7 cellular contexts compared by ENCODE assay signal in genomic region chr1:31505884-31506497, GRCh38.
A peak's percentile ranks its signal among the peaks of the same experiment; 100 is the strongest.
DNase-seq lines count a peak whose midpoint lies in the region; ATAC-seq and TF ChIP-seq lines count a peak whose summit lies in the region.

No MANE protein-coding gene starts in this region.

- no peaks in the 10 kb centered on the region for H3K27me3 ChIP-seq in SU-DHL-6 (ENCODE audit: low read length)

- peak overlapping the region; percentile 24; the same call in 1 of the 2 replicates for H3K9ac ChIP-seq in SU-DHL-6 (ENCODE audit: low read length)

- no peaks in the 10 kb centered on the region for H3K36me3 Mint-ChIP-seq in natural killer cell

- H3K9me3 Mint-ChIP-seq in natural killer cell: no peaks in the 10 kb centered on the region

- H3K4me1 ChIP-seq in mucosa of descending colon (ENCODE audit: low read depth): peaks cover 3% of the 10 kb centered on the region

- no peaks in the 10 kb centered on the region for H4K20me1 ChIP-seq in SU-DHL-6 (ENCODE audit: low read depth, low read length)

- H3K9me3 ChIP-seq in SU-DHL-6 (ENCODE audit: insufficient read depth, low read length): no peaks in the 10 kb centered on the region
- no peaks in the 10 kb centered on the region for H3K9me3 ChIP-seq in mucosa of descending colon

- H3K4me3 Mint-ChIP-seq in natural killer cell: no peak overlapping the region

- H3F3A ChIP-seq in SU-DHL-6 (ENCODE audit: insufficient read depth): no peaks in the 10 kb centered on the region

- intact Hi-C loops in natural killer cell (cut with micrococcal nuclease) (no loop called here), mucosa of descending colon (cut with DNase I, micrococcal nuclease) (no loop called here)

- H2AFZ ChIP-seq in SU-DHL-6 (ENCODE audit: low read depth, low read length, severe bottlenecking): no peak overlapping the region

- DNase-seq in natural killer cell: no peak
- no peak for DNase-seq in SK-N-DZ (ENCODE audit: low spot score)
- DNase-seq in mucosa of descending colon: no peak

- TF ChIP-seq CTCF in SU-DHL-6 (IDR thresholded peaks at IDR 0.05; ENCODE audit: insufficient read depth, low read length, poor library complexity, severe bottlenecking) (no peak), natural killer cell (IDR thresholded peaks at IDR 0.05) (no peak), mucosa of descending colon (IDR thresholded peaks at IDR 0.05) (no peak)

- peak overlapping the region; percentile 44 for H3K4me2 ChIP-seq in SU-DHL-6 (ENCODE audit: low read depth, low read length, poor library complexity, severe bottlenecking)

- H3K4me3 ChIP-seq in SU-DHL-6 (ENCODE audit: insufficient read depth, low read length, poor library complexity, severe bottlenecking) (peak overlapping the region; percentile 5), mucosa of descending colon (no peak overlapping the region)

- H3K27ac Mint-ChIP-seq in natural killer cell: no peak overlapping the region

- H3K36me3 ChIP-seq in SU-DHL-6 (ENCODE audit: low read length) (no peaks in the 10 kb centered on the region), mucosa of descending colon (ENCODE audit: low read depth) (no peaks in the 10 kb centered on the region)

- no peaks in the 10 kb centered on the region for H3K79me2 ChIP-seq in SU-DHL-6 (ENCODE audit: insufficient read depth, low read length)

- peaks cover 5 to 20% of the 10 kb centered on the region in 2 donors for H3K27me3 Mint-ChIP-seq in natural killer cell (ENCODE audit: low read depth in 2 of 2)

- H3K9me2 ChIP-seq in SU-DHL-6 (replicated peaks; ENCODE audit: insufficient read depth, low read length): no peaks in the 10 kb centered on the region

- ATAC-seq in GM18511 (IDR thresholded peaks at IDR 0.05; ENCODE audit: unreplicated experiment) (peak; percentile 74), HG02588 (IDR thresholded peaks at IDR 0.05; ENCODE audit: unreplicated experiment) (peak; percentile 64), natural killer cell (peak; percentile 26 to 69 (median 52)), HG02571 (IDR thresholded peaks at IDR 0.05; ENCODE audit: unreplicated experiment) (no peak), mucosa of descending colon (no peak)

- peaks cover 14 to 15% of the 10 kb centered on the region in 2 donors for H3K4me1 Mint-ChIP-seq in natural killer cell

- H3K27ac ChIP-seq in SU-DHL-6 (ENCODE audit: low read depth, low read length): peak overlapping the region; percentile 57

Comparison
In these comparisons a context has a peak if more than half of its experiments do, and no peak if none do; other contexts are left out.
1. ATAC-seq: peak in GM18511 (single experiment), HG02588 (single experiment) and natural killer cell (3 of 3); none in HG02571 (single experiment) and mucosa of descending colon (single experiment).